Comparison of ENCODE assay signal across 1 cellular context in the genomic region with DNA sequence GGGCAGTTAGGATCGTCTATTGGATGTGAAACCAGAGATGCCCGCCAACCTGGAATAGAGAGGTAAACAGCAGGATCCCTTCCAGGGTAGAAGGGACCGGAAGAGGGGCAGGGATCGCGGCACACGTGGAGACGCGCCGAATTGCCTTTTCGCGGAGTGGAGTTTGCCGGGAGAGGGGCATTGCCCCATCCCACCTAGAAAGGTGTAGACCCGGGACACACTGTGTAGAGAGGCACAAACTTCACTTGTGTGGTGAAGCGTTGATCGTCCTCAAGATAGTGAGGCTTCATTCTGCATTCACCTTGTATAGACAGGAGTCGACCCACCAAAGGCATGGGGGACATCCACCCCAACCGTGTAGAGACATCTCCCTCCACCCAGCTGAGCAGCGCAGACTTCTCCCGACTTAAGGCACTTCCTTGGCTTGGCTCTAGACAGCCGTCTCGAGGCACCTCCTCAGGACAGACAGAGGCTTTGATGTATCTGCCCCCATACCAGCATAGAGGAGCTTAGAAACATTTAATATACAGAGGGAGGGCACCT.
TF ChIP-seq lines count a peak whose summit lies in the region.

No MANE protein-coding gene starts in this region.

TF ChIP-seq in K562, 482 proteins besides CTCF, POLR2A, EP300 and RAD21 (continued from another document and continues in another):
- TF ChIP-seq, protein P1, sequence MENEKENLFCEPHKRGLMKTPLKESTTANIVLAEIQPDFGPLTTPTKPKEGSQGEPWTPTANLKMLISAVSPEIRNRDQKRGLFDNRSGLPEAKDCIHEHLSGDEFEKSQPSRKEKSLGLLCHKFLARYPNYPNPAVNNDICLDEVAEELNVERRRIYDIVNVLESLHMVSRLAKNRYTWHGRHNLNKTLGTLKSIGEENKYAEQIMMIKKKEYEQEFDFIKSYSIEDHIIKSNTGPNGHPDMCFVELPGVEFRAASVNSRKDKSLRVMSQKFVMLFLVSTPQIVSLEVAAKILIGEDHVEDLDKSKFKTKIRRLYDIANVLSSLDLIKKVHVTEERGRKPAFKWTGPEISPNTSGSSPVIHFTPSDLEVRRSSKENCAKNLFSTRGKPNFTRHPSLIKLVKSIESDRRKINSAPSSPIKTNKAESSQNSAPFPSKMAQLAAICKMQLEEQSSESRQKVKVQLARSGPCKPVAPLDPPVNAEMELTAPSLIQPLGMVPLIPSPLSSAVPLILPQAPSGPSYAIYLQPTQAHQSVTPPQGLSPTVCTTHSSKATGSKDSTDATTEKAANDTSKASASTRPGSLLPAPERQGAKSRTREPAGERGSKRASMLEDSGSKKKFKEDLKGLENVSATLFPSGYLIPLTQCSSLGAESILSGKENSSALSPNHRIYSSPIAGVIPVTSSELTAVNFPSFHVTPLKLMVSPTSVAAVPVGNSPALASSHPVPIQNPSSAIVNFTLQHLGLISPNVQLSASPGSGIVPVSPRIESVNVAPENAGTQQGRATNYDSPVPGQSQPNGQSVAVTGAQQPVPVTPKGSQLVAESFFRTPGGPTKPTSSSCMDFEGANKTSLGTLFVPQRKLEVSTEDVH (IDR thresholded peaks at IDR 0.05; ENCODE audit: low read depth, partially characterized antibody): no peak
- TF ChIP-seq CBX8 (IDR thresholded peaks at IDR 0.05; ENCODE audit: borderline replicate concordance, extremely low read depth, low read depth, low read length, poor library complexity, severe bottlenecking): no peak
- TF ChIP-seq CBFB (CRISPR knock-in tag; IDR thresholded peaks at IDR 0.05): no peak
- TF ChIP-seq TAL1 (IDR thresholded peaks at IDR 0.05): no peak
- TF ChIP-seq, protein P2, sequence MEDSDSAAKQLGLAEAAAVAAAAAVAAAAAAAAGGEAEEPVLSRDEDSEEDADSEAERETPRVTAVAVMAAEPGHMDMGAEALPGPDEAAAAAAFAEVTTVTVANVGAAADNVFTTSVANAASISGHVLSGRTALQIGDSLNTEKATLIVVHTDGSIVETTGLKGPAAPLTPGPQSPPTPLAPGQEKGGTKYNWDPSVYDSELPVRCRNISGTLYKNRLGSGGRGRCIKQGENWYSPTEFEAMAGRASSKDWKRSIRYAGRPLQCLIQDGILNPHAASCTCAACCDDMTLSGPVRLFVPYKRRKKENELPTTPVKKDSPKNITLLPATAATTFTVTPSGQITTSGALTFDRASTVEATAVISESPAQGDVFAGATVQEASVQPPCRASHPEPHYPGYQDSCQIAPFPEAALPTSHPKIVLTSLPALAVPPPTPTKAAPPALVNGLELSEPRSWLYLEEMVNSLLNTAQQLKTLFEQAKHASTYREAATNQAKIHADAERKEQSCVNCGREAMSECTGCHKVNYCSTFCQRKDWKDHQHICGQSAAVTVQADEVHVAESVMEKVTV (CRISPR knock-in tag; IDR thresholded peaks at IDR 0.05): no peak
- TF ChIP-seq SRSF7 (optimal IDR thresholded peaks at IDR 0.05; ENCODE audit: low read depth, low read length): no peak
- no peak for TF ChIP-seq KDM1A (IDR thresholded peaks at IDR 0.05)
- no peak for TF ChIP-seq PCBP1 (IDR thresholded peaks at IDR 0.05; ENCODE audit: low read depth, low read length, poor library complexity, severe bottlenecking)
- TF ChIP-seq ZNF212 (CRISPR knock-in tag; IDR thresholded peaks at IDR 0.05): no peak
- TF ChIP-seq TAF1 (IDR thresholded peaks at IDR 0.05; ENCODE audit: control insufficient read depth, extremely low read depth, insufficient read depth, low read length, severe bottlenecking): peak; percentile 9
- no peak for TF ChIP-seq ZNF311 (CRISPR knock-in tag; IDR thresholded peaks at IDR 0.05)
- no peak for TF ChIP-seq ZNF24 (IDR thresholded peaks at IDR 0.05)
- TF ChIP-seq POLR2B (IDR thresholded peaks at IDR 0.05; ENCODE audit: low read depth, partially characterized antibody): no peak
- TF ChIP-seq PTRF (tag; IDR thresholded peaks at IDR 0.05): no peak
- TF ChIP-seq NR3C1 (CRISPR knock-in tag; IDR thresholded peaks at IDR 0.05): no peak
- TF ChIP-seq SRSF3 (IDR thresholded peaks at IDR 0.05; ENCODE audit: insufficient read depth, low read length): no peak
- no peak for TF ChIP-seq KAT7 (CRISPR knock-in tag; IDR thresholded peaks at IDR 0.05; ENCODE audit: borderline replicate concordance)
- TF ChIP-seq ELF2 (CRISPR knock-in tag; IDR thresholded peaks at IDR 0.05): no peak; the same call in 1 of the 2 replicates
- no peak for TF ChIP-seq NR2C2 (CRISPR knock-in tag; IDR thresholded peaks at IDR 0.05)
- TF ChIP-seq NR2C2 (tag; IDR thresholded peaks at IDR 0.05): peak; percentile 61
- TF ChIP-seq, protein P3, sequence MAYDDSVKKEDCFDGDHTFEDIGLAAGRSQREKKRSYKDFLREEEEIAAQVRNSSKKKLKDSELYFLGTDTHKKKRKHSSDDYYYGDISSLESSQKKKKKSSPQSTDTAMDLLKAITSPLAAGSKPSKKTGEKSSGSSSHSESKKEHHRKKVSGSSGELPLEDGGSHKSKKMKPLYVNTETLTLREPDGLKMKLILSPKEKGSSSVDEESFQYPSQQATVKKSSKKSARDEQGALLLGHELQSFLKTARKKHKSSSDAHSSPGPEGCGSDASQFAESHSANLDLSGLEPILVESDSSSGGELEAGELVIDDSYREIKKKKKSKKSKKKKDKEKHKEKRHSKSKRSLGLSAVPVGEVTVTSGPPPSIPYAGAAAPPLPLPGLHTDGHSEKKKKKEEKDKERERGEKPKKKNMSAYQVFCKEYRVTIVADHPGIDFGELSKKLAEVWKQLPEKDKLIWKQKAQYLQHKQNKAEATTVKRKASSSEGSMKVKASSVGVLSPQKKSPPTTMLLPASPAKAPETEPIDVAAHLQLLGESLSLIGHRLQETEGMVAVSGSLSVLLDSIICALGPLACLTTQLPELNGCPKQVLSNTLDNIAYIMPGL (CRISPR knock-in tag; IDR thresholded peaks at IDR 0.05): no peak
- no peak for TF ChIP-seq ZBTB1 (CRISPR knock-in tag; IDR thresholded peaks at IDR 0.05; ENCODE audit: borderline replicate concordance, low read depth)
- TF ChIP-seq, protein P4, sequence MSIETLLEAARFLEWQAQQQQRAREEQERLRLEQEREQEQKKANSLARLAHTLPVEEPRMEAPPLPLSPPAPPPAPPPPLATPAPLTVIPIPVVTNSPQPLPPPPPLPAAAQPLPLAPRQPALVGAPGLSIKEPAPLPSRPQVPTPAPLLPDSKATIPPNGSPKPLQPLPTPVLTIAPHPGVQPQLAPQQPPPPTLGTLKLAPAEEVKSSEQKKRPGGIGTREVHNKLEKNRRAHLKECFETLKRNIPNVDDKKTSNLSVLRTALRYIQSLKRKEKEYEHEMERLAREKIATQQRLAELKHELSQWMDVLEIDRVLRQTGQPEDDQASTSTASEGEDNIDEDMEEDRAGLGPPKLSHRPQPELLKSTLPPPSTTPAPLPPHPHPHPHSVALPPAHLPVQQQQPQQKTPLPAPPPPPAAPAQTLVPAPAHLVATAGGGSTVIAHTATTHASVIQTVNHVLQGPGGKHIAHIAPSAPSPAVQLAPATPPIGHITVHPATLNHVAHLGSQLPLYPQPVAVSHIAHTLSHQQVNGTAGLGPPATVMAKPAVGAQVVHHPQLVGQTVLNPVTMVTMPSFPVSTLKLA (conservative IDR thresholded peaks at IDR 0.05): peak; percentile 87 to 91
- TF ChIP-seq SMARCC2 (IDR thresholded peaks at IDR 0.05; ENCODE audit: low read depth): no peak
- no peak for TF ChIP-seq ZFP30 (CRISPR knock-in tag; IDR thresholded peaks at IDR 0.05; ENCODE audit: borderline replicate concordance)
- no peak for TF ChIP-seq ATF1 (CRISPR knock-in tag; IDR thresholded peaks at IDR 0.05)
- no peak for TF ChIP-seq ATF1 (tag; IDR thresholded peaks at IDR 0.05)
- TF ChIP-seq, protein P5, sequence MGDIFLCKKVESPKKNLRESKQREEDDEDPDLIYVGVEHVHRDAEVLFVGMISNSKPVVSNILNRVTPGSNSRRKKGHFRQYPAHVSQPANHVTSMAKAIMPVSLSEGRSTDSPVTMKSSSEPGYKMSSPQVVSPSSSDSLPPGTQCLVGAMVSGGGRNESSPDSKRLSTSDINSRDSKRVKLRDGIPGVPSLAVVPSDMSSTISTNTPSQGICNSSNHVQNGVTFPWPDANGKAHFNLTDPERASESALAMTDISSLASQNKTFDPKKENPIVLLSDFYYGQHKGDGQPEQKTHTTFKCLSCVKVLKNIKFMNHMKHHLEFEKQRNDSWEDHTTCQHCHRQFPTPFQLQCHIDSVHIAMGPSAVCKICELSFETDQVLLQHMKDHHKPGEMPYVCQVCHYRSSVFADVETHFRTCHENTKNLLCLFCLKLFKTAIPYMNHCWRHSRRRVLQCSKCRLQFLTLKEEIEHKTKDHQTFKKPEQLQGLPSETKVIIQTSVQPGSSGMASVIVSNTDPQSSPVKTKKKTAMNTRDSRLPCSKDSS (IDR thresholded peaks at IDR 0.05; ENCODE audit: low read depth, partially characterized antibody): no peak
- TF ChIP-seq, protein P6, sequence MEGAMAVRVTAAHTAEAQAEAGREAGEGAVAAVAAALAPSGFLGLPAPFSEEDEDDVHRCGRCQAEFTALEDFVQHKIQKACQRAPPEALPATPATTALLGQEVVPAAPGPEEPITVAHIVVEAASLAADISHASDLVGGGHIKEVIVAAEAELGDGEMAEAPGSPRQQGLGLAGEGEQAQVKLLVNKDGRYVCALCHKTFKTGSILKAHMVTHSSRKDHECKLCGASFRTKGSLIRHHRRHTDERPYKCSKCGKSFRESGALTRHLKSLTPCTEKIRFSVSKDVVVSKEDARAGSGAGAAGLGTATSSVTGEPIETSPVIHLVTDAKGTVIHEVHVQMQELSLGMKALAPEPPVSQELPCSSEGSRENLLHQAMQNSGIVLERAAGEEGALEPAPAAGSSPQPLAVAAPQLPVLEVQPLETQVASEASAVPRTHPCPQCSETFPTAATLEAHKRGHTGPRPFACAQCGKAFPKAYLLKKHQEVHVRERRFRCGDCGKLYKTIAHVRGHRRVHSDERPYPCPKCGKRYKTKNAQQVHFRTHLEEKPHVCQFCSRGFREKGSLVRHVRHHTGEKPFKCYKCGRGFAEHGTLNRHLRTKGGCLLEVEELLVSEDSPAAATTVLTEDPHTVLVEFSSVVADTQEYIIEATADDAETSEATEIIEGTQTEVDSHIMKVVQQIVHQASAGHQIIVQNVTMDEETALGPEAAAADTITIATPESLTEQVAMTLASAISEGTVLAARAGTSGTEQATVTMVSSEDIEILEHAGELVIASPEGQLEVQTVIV (CRISPR knock-in tag; IDR thresholded peaks at IDR 0.05; ENCODE audit: borderline replicate concordance): no peak
- TF ChIP-seq, protein P7, sequence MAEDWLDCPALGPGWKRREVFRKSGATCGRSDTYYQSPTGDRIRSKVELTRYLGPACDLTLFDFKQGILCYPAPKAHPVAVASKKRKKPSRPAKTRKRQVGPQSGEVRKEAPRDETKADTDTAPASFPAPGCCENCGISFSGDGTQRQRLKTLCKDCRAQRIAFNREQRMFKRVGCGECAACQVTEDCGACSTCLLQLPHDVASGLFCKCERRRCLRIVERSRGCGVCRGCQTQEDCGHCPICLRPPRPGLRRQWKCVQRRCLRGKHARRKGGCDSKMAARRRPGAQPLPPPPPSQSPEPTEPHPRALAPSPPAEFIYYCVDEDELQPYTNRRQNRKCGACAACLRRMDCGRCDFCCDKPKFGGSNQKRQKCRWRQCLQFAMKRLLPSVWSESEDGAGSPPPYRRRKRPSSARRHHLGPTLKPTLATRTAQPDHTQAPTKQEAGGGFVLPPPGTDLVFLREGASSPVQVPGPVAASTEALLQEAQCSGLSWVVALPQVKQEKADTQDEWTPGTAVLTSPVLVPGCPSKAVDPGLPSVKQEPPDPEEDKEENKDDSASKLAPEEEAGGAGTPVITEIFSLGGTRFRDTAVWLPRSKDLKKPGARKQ (CRISPR knock-in tag; IDR thresholded peaks at IDR 0.05): no peak
- TF ChIP-seq TRIM28 (IDR thresholded peaks at IDR 0.05): no peak
- TF ChIP-seq, protein P8, sequence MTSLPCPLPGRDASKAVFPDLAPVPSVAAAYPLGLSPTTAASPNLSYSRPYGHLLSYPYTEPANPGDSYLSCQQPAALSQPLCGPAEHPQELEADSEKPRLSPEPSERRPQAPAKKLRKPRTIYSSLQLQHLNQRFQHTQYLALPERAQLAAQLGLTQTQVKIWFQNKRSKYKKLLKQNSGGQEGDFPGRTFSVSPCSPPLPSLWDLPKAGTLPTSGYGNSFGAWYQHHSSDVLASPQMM (CRISPR knock-in tag; IDR thresholded peaks at IDR 0.05): no peak
- no peak for TF ChIP-seq HNRNPK (IDR thresholded peaks at IDR 0.05; ENCODE audit: low read depth, low read length, poor library complexity, severe bottlenecking)
- TF ChIP-seq, protein P9, sequence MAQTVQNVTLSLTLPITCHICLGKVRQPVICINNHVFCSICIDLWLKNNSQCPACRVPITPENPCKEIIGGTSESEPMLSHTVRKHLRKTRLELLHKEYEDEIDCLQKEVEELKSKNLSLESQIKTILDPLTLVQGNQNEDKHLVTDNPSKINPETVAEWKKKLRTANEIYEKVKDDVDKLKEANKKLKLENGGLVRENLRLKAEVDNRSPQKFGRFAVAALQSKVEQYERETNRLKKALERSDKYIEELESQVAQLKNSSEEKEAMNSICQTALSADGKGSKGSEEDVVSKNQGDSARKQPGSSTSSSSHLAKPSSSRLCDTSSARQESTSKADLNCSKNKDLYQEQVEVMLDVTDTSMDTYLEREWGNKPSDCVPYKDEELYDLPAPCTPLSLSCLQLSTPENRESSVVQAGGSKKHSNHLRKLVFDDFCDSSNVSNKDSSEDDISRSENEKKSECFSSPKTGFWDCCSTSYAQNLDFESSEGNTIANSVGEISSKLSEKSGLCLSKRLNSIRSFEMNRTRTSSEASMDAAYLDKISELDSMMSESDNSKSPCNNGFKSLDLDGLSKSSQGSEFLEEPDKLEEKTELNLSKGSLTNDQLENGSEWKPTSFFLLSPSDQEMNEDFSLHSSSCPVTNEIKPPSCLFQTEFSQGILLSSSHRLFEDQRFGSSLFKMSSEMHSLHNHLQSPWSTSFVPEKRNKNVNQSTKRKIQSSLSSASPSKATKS (CRISPR knock-in tag; IDR thresholded peaks at IDR 0.05): no peak
